ENCODE assay signal across 40 cellular contexts in genomic region chr12:109796057-109796456, GRCh38. TPM values are rescaled to one million over a fixed set of nuclear protein-coding genes. Genes with fewer than 3 reads are reported as not detected.
"Had no signal": no experiment of that assay in that cellular context is flagged by ENCODE, and none has a peak within 500 bp of the region (broad histone marks: within the 10 kb centered on the region; RNA-seq: fewer than 3 reads in every experiment).

No MANE protein-coding gene starts in this region.

- H3K36me3 Mint-ChIP-seq: activated CD4-positive, alpha-beta memory T cell treated with anti-CD3 and anti-CD28 coated beads for 36 hours; activated naive CD4-positive, alpha-beta T cell treated with anti-CD3 and anti-CD28 coated beads, Interleukin-2, amount 50 U/mL, for 72 hours; activated naive CD8-positive, alpha-beta T cell treated with anti-CD3 and anti-CD28 coated beads for 36 hours had no signal

- FAIRE-seq: astrocyte, bronchial epithelial cell, TTC549 had no signal

- ATAC-seq: activated CD8-positive, alpha-beta T cell treated with anti-CD3 and anti-CD28 coated beads for 36 hours; activated naive CD4-positive, alpha-beta T cell treated with anti-CD3 and anti-CD28 coated beads, Interleukin-2, amount 50 U/mL, for 72 hours; activated T-cell treated with anti-CD3 and anti-CD28 coated beads, Interleukin-2, amount 50 U/mL, for 4 hours; activated T-cell treated with anti-CD3 and anti-CD28 coated beads, Interleukin-2, amount 50 U/mL, for 72 hours; activated T-helper 17 cell treated with anti-CD3 and anti-CD28 coated beads, Interleukin-2, amount 50 U/mL, for 72 hours; body of pancreas had no signal

- H3K4me1 Mint-ChIP-seq: activated B cell treated with CpG ODN at 0.5 μM for 24 hours; activated CD4-positive, alpha-beta T cell treated with anti-CD3 and anti-CD28 coated beads, Interleukin-2, amount 10 ng/mL, durations not matched to agents 24 days and 14 days; activated naive CD8-positive, alpha-beta T cell treated with anti-CD3 and anti-CD28 coated beads for 36 hours; activated T-helper 17 cell treated with anti-CD3 and anti-CD28 coated beads, Interleukin-2, amount 50 U/mL, for 72 hours; central memory CD8-positive, alpha-beta T cell had no signal

- H3K4me3 Mint-ChIP-seq: activated B cell treated with CpG ODN at 0.5 μM for 24 hours; activated CD4-positive, alpha-beta memory T cell treated with anti-CD3 and anti-CD28 coated beads for 36 hours; activated CD4-positive, alpha-beta T cell treated with anti-CD3 and anti-CD28 coated beads, Interleukin-2, amount 10 ng/mL, durations not matched to agents 24 days and 14 days; activated CD8-positive, alpha-beta T cell treated with anti-CD3 and anti-CD28 coated beads for 36 hours; activated naive CD4-positive, alpha-beta T cell treated with anti-CD3 and anti-CD28 coated beads for 36 hours; activated naive CD8-positive, alpha-beta T cell treated with anti-CD3 and anti-CD28 coated beads for 36 hours; activated T-cell treated with anti-CD3 and anti-CD28 coated beads, Interleukin-2, amount 50 U/mL, for 4 hours; activated T-cell treated with anti-CD3 and anti-CD28 coated beads, Interleukin-2, amount 50 U/mL, for 72 hours; activated T-helper 1 cell treated with anti-CD3 and anti-CD28 coated beads, Interleukin-12 subunit alpha, Interleukin-12 subunit beta, Interleukin-2, Interleukin-4 antibody, amounts not matched to agents 30 ng/mL and 10 ng/mL and 1 ng/mL, durations not matched to agents 14 hours and 24 hours and 36 hours; activated T-helper 17 cell treated with anti-CD3 and anti-CD28 coated beads, Interleukin-2, amount 50 U/mL, for 72 hours; central memory CD8-positive, alpha-beta T cell; T-helper 1 cell treated with Interleukin-12 subunit alpha and Interleukin-12 subunit beta and Interleukin-4 antibody, amounts not matched to agents 30 μg/mL and 1 μg/mL, for 36 hours; T-helper 2 cell treated with Interferon-gamma antibody and Interleukin-4, amounts not matched to agents 5 μg/mL and 100 μg/mL, for 36 hours had no signal

- H3K9me3 Mint-ChIP-seq: activated B cell treated with CpG ODN at 0.5 μM for 24 hours; activated CD4-positive, alpha-beta memory T cell treated with anti-CD3 and anti-CD28 coated beads for 36 hours; activated CD4-positive, alpha-beta T cell treated with anti-CD3 and anti-CD28 coated beads, Interleukin-2, amount 10 ng/mL, durations not matched to agents 24 days and 14 days; activated CD8-positive, alpha-beta T cell treated with anti-CD3 and anti-CD28 coated beads for 36 hours; activated naive CD4-positive, alpha-beta T cell treated with anti-CD3 and anti-CD28 coated beads for 36 hours; activated naive CD4-positive, alpha-beta T cell treated with anti-CD3 and anti-CD28 coated beads, Interleukin-2, amount 50 U/mL, for 72 hours; activated naive CD8-positive, alpha-beta T cell treated with anti-CD3 and anti-CD28 coated beads for 36 hours; activated T-cell treated with anti-CD3 and anti-CD28 coated beads, Interleukin-2, amount 50 U/mL, for 4 hours; activated T-cell treated with anti-CD3 and anti-CD28 coated beads, Interleukin-2, amount 50 U/mL, for 72 hours; activated T-helper 1 cell treated with anti-CD3 and anti-CD28 coated beads, Interleukin-12 subunit alpha, Interleukin-12 subunit beta, Interleukin-2, Interleukin-4 antibody, amounts not matched to agents 30 ng/mL and 10 ng/mL and 1 ng/mL, durations not matched to agents 14 hours and 24 hours and 36 hours; activated T-helper 17 cell treated with anti-CD3 and anti-CD28 coated beads, Interleukin-2, amount 50 U/mL, for 72 hours; central memory CD8-positive, alpha-beta T cell; T-helper 1 cell treated with Interleukin-12 subunit alpha and Interleukin-12 subunit beta and Interleukin-4 antibody, amounts not matched to agents 30 μg/mL and 1 μg/mL, for 36 hours; T-helper 2 cell treated with Interferon-gamma antibody and Interleukin-4, amounts not matched to agents 5 μg/mL and 100 μg/mL, for 36 hours had no signal

- H3K9me3 ChIP-seq: adrenal gland, body of pancreas had no signal

- H3K27ac Mint-ChIP-seq: activated B cell treated with CpG ODN at 0.5 μM for 24 hours; activated CD4-positive, alpha-beta memory T cell treated with anti-CD3 and anti-CD28 coated beads for 36 hours; activated CD4-positive, alpha-beta T cell treated with anti-CD3 and anti-CD28 coated beads, Interleukin-2, amount 10 ng/mL, durations not matched to agents 24 days and 14 days; activated CD8-positive, alpha-beta T cell treated with anti-CD3 and anti-CD28 coated beads for 36 hours; activated naive CD4-positive, alpha-beta T cell treated with anti-CD3 and anti-CD28 coated beads for 36 hours; activated naive CD4-positive, alpha-beta T cell treated with anti-CD3 and anti-CD28 coated beads, Interleukin-2, amount 50 U/mL, for 72 hours; activated naive CD8-positive, alpha-beta T cell treated with anti-CD3 and anti-CD28 coated beads for 36 hours; activated T-cell treated with anti-CD3 and anti-CD28 coated beads, Interleukin-2, amount 50 U/mL, for 72 hours; activated T-helper 1 cell treated with anti-CD3 and anti-CD28 coated beads, Interleukin-12 subunit alpha, Interleukin-12 subunit beta, Interleukin-2, Interleukin-4 antibody, amounts not matched to agents 30 ng/mL and 10 ng/mL and 1 ng/mL, durations not matched to agents 14 hours and 24 hours and 36 hours; activated T-helper 17 cell treated with anti-CD3 and anti-CD28 coated beads, Interleukin-2, amount 50 U/mL, for 72 hours; T-helper 1 cell treated with Interleukin-12 subunit alpha and Interleukin-12 subunit beta and Interleukin-4 antibody, amounts not matched to agents 30 μg/mL and 1 μg/mL, for 36 hours; T-helper 2 cell treated with Interferon-gamma antibody and Interleukin-4, amounts not matched to agents 5 μg/mL and 100 μg/mL, for 36 hours had no signal

- H3K27me3 Mint-ChIP-seq: activated CD4-positive, alpha-beta T cell treated with anti-CD3 and anti-CD28 coated beads, Interleukin-2, amount 10 ng/mL, durations not matched to agents 24 days and 14 days; activated CD8-positive, alpha-beta T cell treated with anti-CD3 and anti-CD28 coated beads for 36 hours had no signal

- DNase-seq: activated B cell treated with CpG ODN at 0.5 μM for 24 hours; activated CD4-positive, alpha-beta memory T cell treated with anti-CD3 and anti-CD28 coated beads for 36 hours; activated CD4-positive, alpha-beta T cell treated with anti-CD3 and anti-CD28 coated beads for 4 hours; activated CD4-positive, alpha-beta T cell treated with anti-CD3 and anti-CD28 coated beads, Interleukin-2, amount 10 ng/mL, durations not matched to agents 24 days and 14 days; activated CD4-positive, alpha-beta T cell treated with anti-CD3 and anti-CD28 coated beads, Interleukin-2, amount 50 U/mL, for 1 hour; activated CD4-positive, alpha-beta T cell treated with anti-CD3 and anti-CD28 coated beads, Interleukin-2, amount 50 U/mL, for 4 hours; activated CD4-positive, CD25-positive, alpha-beta regulatory T cell treated with anti-CD3 and anti-CD28 coated beads, Interleukin-2, amount 50 U/mL, for 72 hours; activated CD8-positive, alpha-beta memory T cell treated with anti-CD3 and anti-CD28 coated beads, Interleukin-2, amount 50 U/mL, for 4 hours; activated CD8-positive, alpha-beta T cell treated with anti-CD3 and anti-CD28 coated beads for 36 hours; activated effector memory CD4-positive, alpha-beta T cell treated with anti-CD3 and anti-CD28 coated beads, Interleukin-2, amount 50 U/mL, for 16 hours; activated gamma-delta T cell treated with Interleukin-2 at 50 U/mL for 16 hours; activated naive CD4-positive, alpha-beta T cell; activated naive CD4-positive, alpha-beta T cell treated with anti-CD3 and anti-CD28 coated beads for 36 hours; activated naive CD4-positive, alpha-beta T cell treated with anti-CD3 and anti-CD28 coated beads, Interleukin-2, amount 50 U/mL, for 16 hours; activated naive CD8-positive, alpha-beta T cell treated with anti-CD3 and anti-CD28 coated beads for 36 hours; activated T-cell treated with anti-CD3 and anti-CD28 coated beads for 4 hours; activated T-cell treated with anti-CD3 and anti-CD28 coated beads, Interleukin-2, amount 50 U/mL, for 1 hour; activated T-cell treated with anti-CD3 and anti-CD28 coated beads, Interleukin-2, amount 50 U/mL, for 4 hours; activated T-cell treated with anti-CD3 and anti-CD28 coated beads, Interleukin-2, amount 50 U/mL, for 72 hours; adrenal gland; amniotic stem cell; aorta; body of pancreas; brain microvascular endothelial cell; caudate nucleus; T-helper 1 cell; T-helper 2 cell; T-helper 9 cell had no signal

- H3K27me3 ChIP-seq: adrenal gland, body of pancreas, brain microvascular endothelial cell, cardiac muscle cell had no signal

- H3K4me3 ChIP-seq: adrenal gland, body of pancreas, cardiac muscle cell had no signal

- H3K36me3 ChIP-seq: adrenal gland, brain microvascular endothelial cell, cardiac muscle cell had no signal

- H3K4me1 ChIP-seq: adrenal gland, body of pancreas had no signal

- H3K27ac ChIP-seq: adrenal gland, body of pancreas, brain microvascular endothelial cell, cardiac muscle cell, VCaP had no signal

RNA-seq across cellular contexts. Expression of gene TRPV4, which starts 37.1 kb away (rescaled TPM):
- total RNA-seq: activated B cell treated with CpG ODN at 0.5 μM for 24 hours; activated CD4-positive, alpha-beta memory T cell treated with anti-CD3 and anti-CD28 coated beads for 36 hours; activated CD4-positive, alpha-beta T cell treated with anti-CD3 and anti-CD28 coated beads, Interleukin-2, amount 10 ng/mL, durations not matched to agents 24 days and 14 days; activated CD8-positive, alpha-beta memory T cell treated with anti-CD3 and anti-CD28 coated beads for 36 hours; activated CD8-positive, alpha-beta T cell treated with anti-CD3 and anti-CD28 coated beads for 36 hours; activated naive CD4-positive, alpha-beta T cell treated with anti-CD3 and anti-CD28 coated beads for 36 hours; activated naive CD4-positive, alpha-beta T cell treated with anti-CD3 and anti-CD28 coated beads, Interleukin-2, amount 50 U/mL, for 72 hours; activated naive CD8-positive, alpha-beta T cell treated with anti-CD3 and anti-CD28 coated beads for 36 hours; activated T-cell treated with anti-CD3 and anti-CD28 coated beads, Interleukin-2, amount 50 U/mL, for 4 hours; activated T-cell treated with anti-CD3 and anti-CD28 coated beads, Interleukin-2, amount 50 U/mL, for 72 hours; activated T-helper 1 cell treated with anti-CD3 and anti-CD28 coated beads, Interleukin-12 subunit alpha, Interleukin-12 subunit beta, Interleukin-2, Interleukin-4 antibody, amounts not matched to agents 30 ng/mL and 10 ng/mL and 1 ng/mL, durations not matched to agents 14 hours and 24 hours and 36 hours; activated T-helper 17 cell treated with anti-CD3 and anti-CD28 coated beads, Interleukin-2, amount 50 U/mL, for 72 hours had no signal
